8 cellular contexts compared by ENCODE assay signal in genomic region chr22:21657020-21657360, GRCh38. TPM values are rescaled to one million over a fixed set of nuclear protein-coding genes. Genes with fewer than 3 reads are reported as not detected.
A peak's percentile ranks its signal among the peaks of the same experiment; 100 is the strongest.
DNase-seq lines count a peak whose midpoint lies in the region; ATAC-seq and TF ChIP-seq lines count a peak whose summit lies in the region.

No MANE protein-coding gene starts in this region.

- H3K4me3 ChIP-seq in CD4-positive, CD25-positive, alpha-beta regulatory T cell (ENCODE audit: low read depth, low read length): no peak overlapping the region
- H3K4me3 ChIP-seq in LNCaP clone FGC (ENCODE audit: low read depth, low read length): peak overlapping the region; percentile 51
- peak overlapping the region; percentile 46 for H3K4me3 ChIP-seq in choroid plexus epithelial cell (ENCODE audit: low read depth, low read length)

- intact Hi-C loops in natural killer cell (cut with micrococcal nuclease): no loop called here

- H3K27me3 Mint-ChIP-seq in CD4-positive, CD25-positive, alpha-beta regulatory T cell: no peaks in the 10 kb centered on the region
- H3K27me3 Mint-ChIP-seq in natural killer cell (ENCODE audit: low read depth in 2 of 2): no peaks in the 10 kb centered on the region

- peaks cover 0 to 20% (median 11%) of the 10 kb centered on the region in 4 donors for H3K4me1 Mint-ChIP-seq in CD4-positive, CD25-positive, alpha-beta regulatory T cell
- H3K4me1 Mint-ChIP-seq in natural killer cell: peaks cover 13 to 19% of the 10 kb centered on the region in 2 donors

- H3K27ac ChIP-seq in CD4-positive, CD25-positive, alpha-beta regulatory T cell (ENCODE audit: insufficient read depth, low read length, poor library complexity, severe bottlenecking): no peak overlapping the region

- no peak for DNase-seq in CD4-positive, CD25-positive, alpha-beta regulatory T cell
- DNase-seq in LNCaP clone FGC (ENCODE audit: low read depth) (no peak), choroid plexus epithelial cell (ENCODE audit: low read depth) (no peak), natural killer cell (no peak), NCI-H345 treated with DMSO at 0.1 percent for 48 hours (lab: John Stamatoyannopoulos, UW; ENCODE audit: unreplicated experiment) (no peak), foreskin melanocyte (no peak), NCI-H524 (lab: John Stamatoyannopoulos, UW) (no peak), RPMI8226 (no peak)

- no peaks in the 10 kb centered on the region for H3K27me3 ChIP-seq in CD4-positive, CD25-positive, alpha-beta regulatory T cell (ENCODE audit: control insufficient read depth, insufficient read depth, low read length)

- no peaks in the 10 kb centered on the region for H3K9me3 Mint-ChIP-seq in CD4-positive, CD25-positive, alpha-beta regulatory T cell
- H3K9me3 Mint-ChIP-seq in natural killer cell: no peaks in the 10 kb centered on the region

- no peaks in the 10 kb centered on the region for H3K36me3 ChIP-seq in CD4-positive, CD25-positive, alpha-beta regulatory T cell (ENCODE audit: control insufficient read depth, insufficient read depth, low read length)

- H3K27ac Mint-ChIP-seq in CD4-positive, CD25-positive, alpha-beta regulatory T cell: peak overlapping the region in 1 of 3 donors; percentile 91
- peak overlapping the region; percentile 72 to 75 for H3K27ac Mint-ChIP-seq in natural killer cell

- H3K9me3 ChIP-seq in CD4-positive, CD25-positive, alpha-beta regulatory T cell (ENCODE audit: control insufficient read depth in 2 of 2, low read length in 2 of 2): no peaks in the 10 kb centered on the region

- peaks cover 16% of the 10 kb centered on the region for H3K4me1 ChIP-seq in CD4-positive, CD25-positive, alpha-beta regulatory T cell (ENCODE audit: control insufficient read depth, insufficient read depth, low read length, poor library complexity, severe bottlenecking)

- peak overlapping the region; percentile 82 to 96 (median 87) for H3K4me3 Mint-ChIP-seq in CD4-positive, CD25-positive, alpha-beta regulatory T cell
- peak overlapping the region; percentile 89 for H3K4me3 Mint-ChIP-seq in natural killer cell

- ATAC-seq in CD4-positive, CD25-positive, alpha-beta regulatory T cell (ENCODE audit: low read depth in 2 of 2): no peak
- ATAC-seq in natural killer cell: no peak

- H3K36me3 Mint-ChIP-seq in CD4-positive, CD25-positive, alpha-beta regulatory T cell: no peaks in the 10 kb centered on the region
- no peaks in the 10 kb centered on the region for H3K36me3 Mint-ChIP-seq in natural killer cell

- no peak for TF ChIP-seq CTCF in LNCaP clone FGC (IDR thresholded peaks at IDR 0.05; ENCODE audit: control insufficient read depth, extremely low read depth, insufficient read depth)
- TF ChIP-seq CTCF in choroid plexus epithelial cell (conservative IDR thresholded peaks at IDR 0.05; ENCODE audit: low read depth, low read length): no peak
- no peak for TF ChIP-seq CTCF in natural killer cell (IDR thresholded peaks at IDR 0.05)

RNA-seq across cellular contexts. Expression of gene PPIL2, which starts 8.8 kb away (rescaled TPM):
- 83.0 TPM for total RNA-seq in CD4-positive, CD25-positive, alpha-beta regulatory T cell
- 10 to 100 TPM; 24.3 to 29.3 (median 27.0) TPM for polyA plus RNA-seq in CD4-positive, CD25-positive, alpha-beta regulatory T cell
- total RNA-seq in natural killer cell: 100 to 1,000 TPM; 101 to 127 (median 124) TPM

RNA-seq across cellular contexts. Expression of gene SDF2L1, which starts 14.9 kb away (rescaled TPM):
- 29.9 TPM for total RNA-seq in CD4-positive, CD25-positive, alpha-beta regulatory T cell
- 10 to 100 TPM; 65.4 to 89.3 (median 75.5) TPM for polyA plus RNA-seq in CD4-positive, CD25-positive, alpha-beta regulatory T cell
- total RNA-seq in natural killer cell: 10 to 100 TPM; 38.3 to 55.8 (median 40.3) TPM

RNA-seq across cellular contexts. Expression of gene CCDC116, which starts 24.4 kb away (rescaled TPM):
- not detected for total RNA-seq in CD4-positive, CD25-positive, alpha-beta regulatory T cell
- polyA plus RNA-seq in CD4-positive, CD25-positive, alpha-beta regulatory T cell: not detected
- total RNA-seq in natural killer cell: under 1 TPM in 1 of 3 donors, not detected in 2; 0.43 TPM

RNA-seq across cellular contexts. Expression of gene YDJC, which starts 27.2 kb away (rescaled TPM):
- 34.4 TPM for total RNA-seq in CD4-positive, CD25-positive, alpha-beta regulatory T cell
- 10 to 100 TPM; 55.0 to 70.0 (median 55.6) TPM for polyA plus RNA-seq in CD4-positive, CD25-positive, alpha-beta regulatory T cell
- 10 to 100 TPM; 20.5 to 24.4 (median 21.6) TPM for total RNA-seq in natural killer cell
